ENCODE assay signal across 25 cellular contexts in the genomic region with DNA sequence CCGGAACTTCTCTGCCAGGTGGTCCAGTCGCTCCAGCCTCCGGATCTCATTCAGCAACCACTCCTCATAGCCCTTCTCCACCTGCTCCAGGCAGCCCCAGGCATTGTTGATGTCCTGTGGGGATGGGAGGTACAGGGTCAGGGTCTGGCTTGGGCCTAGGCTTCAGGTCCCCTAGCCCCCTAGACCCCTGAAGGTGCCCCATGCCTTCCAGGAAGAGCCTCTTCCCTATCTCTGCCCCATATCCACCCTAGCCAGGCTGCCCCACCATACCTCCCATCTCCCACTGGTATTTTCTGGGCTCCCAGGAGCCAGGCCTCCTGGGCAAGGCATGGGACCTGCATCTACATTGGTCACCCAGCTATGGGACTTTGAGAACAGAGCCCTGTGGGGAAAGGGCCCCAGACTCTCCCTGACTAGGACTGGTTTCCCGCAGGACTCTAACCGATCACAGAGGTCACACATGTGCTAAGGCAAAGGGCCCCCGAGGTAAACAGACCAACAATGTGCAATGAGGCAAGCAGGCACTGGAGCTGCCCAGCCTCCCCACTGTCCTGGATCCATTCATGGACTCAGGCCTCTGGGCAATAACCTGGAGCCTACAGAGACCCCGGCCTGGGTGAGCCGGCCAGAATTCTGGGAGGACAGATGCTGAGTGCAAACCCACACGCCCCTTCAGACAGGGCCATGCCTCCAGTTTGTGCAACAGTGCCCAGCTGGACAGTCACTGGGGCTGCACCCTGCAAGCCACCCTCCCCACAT.
A peak's percentile ranks its signal among the peaks of the same experiment; 100 is the strongest.
DNase-seq lines count a peak whose midpoint lies in the region; ATAC-seq, FAIRE-seq and TF ChIP-seq lines count a peak whose summit lies in the region.
"Had no signal": no experiment of that assay in that cellular context is flagged by ENCODE, and none has a peak within 500 bp of the region (broad histone marks: within the 10 kb centered on the region; RNA-seq: fewer than 3 reads in every experiment).

No MANE protein-coding gene starts in this region.

- H3K27me3 ChIP-seq in HepG2 (ENCODE audit: control insufficient read depth in 1 of 2, insufficient read depth in 2 of 2, low read length in 2 of 2) = no peaks in the 10 kb centered on the region
- H3K27me3 ChIP-seq in right lobe of liver = no peaks in the 10 kb centered on the region
- H3K27me3 ChIP-seq in gastroesophageal sphincter = no peaks in the 10 kb centered on the region
- no peaks in the 10 kb centered on the region for H3K27me3 ChIP-seq in rectal smooth muscle tissue (ENCODE audit: control insufficient read depth, insufficient read depth, low read length)
- H3K27me3 ChIP-seq: heart right ventricle, upper lobe of left lung had no signal

- H3K27ac ChIP-seq in HepG2 (ENCODE audit: extremely low read length, insufficient read depth, low read length) (no peak overlapping the region), right lobe of liver (no peak overlapping the region), gastroesophageal sphincter (peak overlapping the region in 3 of 4 donors; percentile 87 to 99 (median 98)), rectal smooth muscle tissue (ENCODE audit: low read depth, low read length) (peak overlapping the region; percentile 22)
- H3K27ac ChIP-seq: heart right ventricle, prostate gland, upper lobe of left lung had no signal

- H3K4me1 ChIP-seq in HepG2 (ENCODE audit: insufficient read depth, low read length) (peaks cover 21% of the 10 kb centered on the region), right lobe of liver (no peaks in the 10 kb centered on the region), gastroesophageal sphincter (peaks cover 0 to 91% (median 5%) of the 10 kb centered on the region in 3 donors), rectal smooth muscle tissue (ENCODE audit: control insufficient read depth, insufficient read depth, low read length) (peaks cover 30% of the 10 kb centered on the region)
- H3K4me1 ChIP-seq: prostate gland, upper lobe of left lung had no signal

- intact Hi-C loops in HepG2 (cut with micrococcal nuclease; ENCODE audit: unreplicated experiment) (no loop called here), right lobe of liver (cut with DNase I) (no loop called here)

- no peak for FAIRE-seq in HepG2 (lab: Jason Lieb, UNC)
- FAIRE-seq in urothelium cell line (lab: Jason Lieb, UNC) = peak; percentile 81
- FAIRE-seq: K562 had no signal

- no peaks in the 10 kb centered on the region for H4K20me1 ChIP-seq in HepG2 (ENCODE audit: insufficient read depth, low read length)

- peaks cover 53 to 83% of the 10 kb centered on the region in 2 experiments for H3K36me3 ChIP-seq in HepG2 (replicated peaks in 1 of 2; ENCODE audit: control insufficient read depth in 1 of 2, insufficient read depth in 2 of 2, low read length in 2 of 2)
- peaks cover 0 to 66% (median 36%) of the 10 kb centered on the region in 4 donors for H3K36me3 ChIP-seq in right lobe of liver
- H3K36me3 ChIP-seq in gastroesophageal sphincter = peaks cover 0 to 96% of the 10 kb centered on the region in 2 donors
- H3K36me3 ChIP-seq in rectal smooth muscle tissue (ENCODE audit: control insufficient read depth, insufficient read depth, low read length) = peaks cover 30% of the 10 kb centered on the region

- TF ChIP-seq EP300 in HepG2 (IDR thresholded peaks at IDR 0.05; ENCODE audit: low read depth in 2 of 2, low read length in 2 of 2) (no peak), HepG2 (CRISPR knock-in tag; IDR thresholded peaks at IDR 0.05; ENCODE audit: borderline replicate concordance) (no peak), gastroesophageal sphincter (IDR thresholded peaks at IDR 0.05) (no peak)

- H3K9ac ChIP-seq in HepG2 (ENCODE audit: insufficient read depth, low read depth, low read length) (no peak overlapping the region), rectal smooth muscle tissue (ENCODE audit: low read length) (no peak overlapping the region)

- in situ Hi-C loops in HepG2 (cut with HindIII; ENCODE audit: extremely low pct_ligation_motif_present, low pct_unique_long_range_greater_than_20kb) = no loop called here

- H3K4me2 ChIP-seq in HepG2 (ENCODE audit: low read depth, low read length) = no peak overlapping the region

- no peaks in the 10 kb centered on the region for H3K9me3 ChIP-seq in HepG2 (ENCODE audit: low read length)
- H3K9me3 ChIP-seq in right lobe of liver = no peaks in the 10 kb centered on the region
- no peaks in the 10 kb centered on the region for H3K9me3 ChIP-seq in gastroesophageal sphincter
- H3K9me3 ChIP-seq: heart right ventricle, prostate gland, upper lobe of left lung had no signal

- TF ChIP-seq RAD21 in HepG2 (CRISPR knock-in tag; IDR thresholded peaks at IDR 0.05) = no peak

- DNase-seq in HepG2 (ENCODE audit: low spot score) = no peak
- DNase-seq in right lobe of liver = no peak
- DNase-seq in urothelium cell line (ENCODE audit: low spot score) = no peak
- DNase-seq in DMS 273 (lab: John Stamatoyannopoulos, UW; ENCODE audit: unreplicated experiment) = no peak
- DNase-seq in T1000 (lab: John Stamatoyannopoulos, UW) = no peak
- DNase-seq: activated CD4-positive, alpha-beta memory T cell treated with anti-CD3 and anti-CD28 coated beads, Interleukin-2, amount 10 ng/mL, durations not matched to agents 7 days and 5 days; activated CD4-positive, alpha-beta T cell treated with anti-CD3 and anti-CD28 coated beads for 1 hour; activated CD8-positive, alpha-beta memory T cell treated with anti-CD3 and anti-CD28 coated beads, Interleukin-2, amount 50 U/mL, for 48 hours; DMS79; effector CD4-positive, alpha-beta T cell; GF-D8; H7; heart right ventricle; NCI-H1417; NCI-H446; NCI-H82; stimulated activated naive CD8-positive, alpha-beta T cell treated with anti-CD3 and anti-CD28 coated beads, Interleukin-15, amount 100 ng/mL, for 72 hours; T-helper 17 cell had no signal

- CTCF ChIA-PET in HepG2 (lab: Yijun Ruan, JAX; ENCODE audit: low intra/inter-chr PET ratio, low total read pairs) = no interaction called here

- POLR2A ChIA-PET in HepG2 (lab: Yijun Ruan, JAX) = no interaction called here

- ATAC-seq in HepG2 (peak; percentile 61), right lobe of liver (no peak), gastroesophageal sphincter (no peak), HG02973 (IDR thresholded peaks at IDR 0.05; ENCODE audit: unreplicated experiment) (no peak)
- ATAC-seq: heart right ventricle; K562; SK-N-SH treated with all-trans-retinoic acid at 6 μM for 48 hours; stimulated activated naive CD8-positive, alpha-beta T cell treated with anti-CD3 and anti-CD28 coated beads, Interleukin-15, amount 100 ng/mL, for 72 hours; T-helper 17 cell had no signal

- TF ChIP-seq CTCF in HepG2 (CRISPR knock-in tag; IDR thresholded peaks at IDR 0.05) = no peak
- TF ChIP-seq CTCF in right lobe of liver (IDR thresholded peaks at IDR 0.05) = no peak
- no peak for TF ChIP-seq CTCF in gastroesophageal sphincter (IDR thresholded peaks at IDR 0.05)

- no peak overlapping the region for H2AFZ ChIP-seq in HepG2 (ENCODE audit: low read length)

- H3K79me2 ChIP-seq in HepG2 (ENCODE audit: insufficient read depth, low read length) = no peaks in the 10 kb centered on the region

- WGBS in HepG2 (ENCODE audit: low lambda C conversion rate) = 57% methylated on average over 2 of the region's 9 CpGs
- 100% methylated on average over 2 of the region's 9 CpGs for WGBS in right lobe of liver (ENCODE audit: insufficient coverage, low coverage, low lambda C conversion rate, missing lambda C conversion rate)
- WGBS in gastroesophageal sphincter (ENCODE audit: low coverage in 1 of 2), 2 donors = 94% methylated on average over 3 of the region's 9 CpGs; no CpG with 5 or more reads in 1 of the 2 donors

- no TSS peak for BruUV-seq in HepG2 (replicated peaks; lab: Mats Ljungman, UMichigan)

- H3K4me3 ChIP-seq in HepG2 (replicated peaks in 1 of 3; ENCODE audit: insufficient read depth in 1 of 3, low read depth in 2 of 3, low read length in 3 of 3) = no peak overlapping the region
- no peak overlapping the region for H3K4me3 ChIP-seq in right lobe of liver
- H3K4me3 ChIP-seq in gastroesophageal sphincter = no peak overlapping the region
- no peak overlapping the region for H3K4me3 ChIP-seq in rectal smooth muscle tissue (ENCODE audit: low read length)
- H3K4me3 ChIP-seq: heart right ventricle, K562, prostate gland, upper lobe of left lung had no signal

- TF ChIP-seq POLR2A in HepG2 (IDR thresholded peaks at IDR 0.05; ENCODE audit: insufficient read depth in 1 of 2, low read depth in 2 of 2, low read length in 2 of 2) (no peak), right lobe of liver (IDR thresholded peaks at IDR 0.05) (no peak), gastroesophageal sphincter (IDR thresholded peaks at IDR 0.05) (no peak)

TF ChIP-seq in HepG2, 621 proteins besides CTCF, POLR2A, EP300 and RAD21 (continues in another document):
- no peak for TF ChIP-seq PAWR (CRISPR knock-in tag; IDR thresholded peaks at IDR 0.05; ENCODE audit: borderline replicate concordance)
- no peak for TF ChIP-seq NFATC3 (CRISPR knock-in tag; IDR thresholded peaks at IDR 0.05)
- TF ChIP-seq, protein P1, sequence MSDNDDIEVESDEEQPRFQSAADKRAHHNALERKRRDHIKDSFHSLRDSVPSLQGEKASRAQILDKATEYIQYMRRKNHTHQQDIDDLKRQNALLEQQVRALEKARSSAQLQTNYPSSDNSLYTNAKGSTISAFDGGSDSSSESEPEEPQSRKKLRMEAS (IDR thresholded peaks at IDR 0.05) = peak; percentile 56
- TF ChIP-seq IKZF4 (CRISPR knock-in tag; IDR thresholded peaks at IDR 0.05; ENCODE audit: borderline replicate concordance, low read depth, not compliant biosample characterization) = no peak
- TF ChIP-seq SOX5 (CRISPR knock-in tag; IDR thresholded peaks at IDR 0.05; ENCODE audit: borderline replicate concordance) = 0 out of 2 replicates have a peak, but pooled peaks have one; percentile 22
- TF ChIP-seq ZNF691 (CRISPR knock-in tag; IDR thresholded peaks at IDR 0.05; ENCODE audit: borderline replicate concordance, low read depth) = no peak
- TF ChIP-seq RARA (CRISPR knock-in tag; IDR thresholded peaks at IDR 0.05) = peak; percentile 28; the same call in 1 of the 2 replicates
- TF ChIP-seq, protein P2, sequence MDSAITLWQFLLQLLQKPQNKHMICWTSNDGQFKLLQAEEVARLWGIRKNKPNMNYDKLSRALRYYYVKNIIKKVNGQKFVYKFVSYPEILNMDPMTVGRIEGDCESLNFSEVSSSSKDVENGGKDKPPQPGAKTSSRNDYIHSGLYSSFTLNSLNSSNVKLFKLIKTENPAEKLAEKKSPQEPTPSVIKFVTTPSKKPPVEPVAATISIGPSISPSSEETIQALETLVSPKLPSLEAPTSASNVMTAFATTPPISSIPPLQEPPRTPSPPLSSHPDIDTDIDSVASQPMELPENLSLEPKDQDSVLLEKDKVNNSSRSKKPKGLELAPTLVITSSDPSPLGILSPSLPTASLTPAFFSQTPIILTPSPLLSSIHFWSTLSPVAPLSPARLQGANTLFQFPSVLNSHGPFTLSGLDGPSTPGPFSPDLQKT (CRISPR knock-in tag; IDR thresholded peaks at IDR 0.05; ENCODE audit: borderline replicate concordance) = no peak

Comparison
In these comparisons a context has a peak if more than half of its experiments do, and no peak if none do; other contexts are left out.
1. H3K27ac ChIP-seq: peak in gastroesophageal sphincter (3 of 4) and rectal smooth muscle tissue (single experiment); none in HepG2 (single experiment) and right lobe of liver (0 of 3).